In genomic region chr4:154230091-154230490, GRCh38 we compare ENCODE assay signal across 21 cellular contexts.
"Had no signal": no experiment of that assay in that cellular context is flagged by ENCODE, and none has a peak within 500 bp of the region (broad histone marks: within the 10 kb centered on the region; RNA-seq: fewer than 3 reads in every experiment).

No MANE protein-coding gene starts in this region.

- H3K27ac ChIP-seq: RWPE1 had no signal

- H3K36me3 ChIP-seq: MG63 had no signal

- H3K9me3 ChIP-seq: MG63 had no signal

- H3K27me3 ChIP-seq: MG63 had no signal

- ATAC-seq: HepG2, SK-N-SH treated with all-trans-retinoic acid at 6 μM for 48 hours had no signal

- H3K4me3 ChIP-seq: MG63 had no signal

- DNase-seq: IMR-90, Karpas-422, KG1, MG63, NCI-H1092 treated with DMSO at 0.1 percent for 48 hours, NCI-H1436, NCI-H187, NCI-H2029, NCI-H2081 treated with DMSO at 0.1 percent for 48 hours, NCI-H2171, NCI-H226, NCI-H446, NCI-H510A, NCI-H524 treated with DMSO at 0.1 percent for 48 hours, NCI-H69, NCI-H774, SHP77, T-helper 1 cell had no signal
